19 cellular contexts compared by ENCODE assay signal in the genomic region with DNA sequence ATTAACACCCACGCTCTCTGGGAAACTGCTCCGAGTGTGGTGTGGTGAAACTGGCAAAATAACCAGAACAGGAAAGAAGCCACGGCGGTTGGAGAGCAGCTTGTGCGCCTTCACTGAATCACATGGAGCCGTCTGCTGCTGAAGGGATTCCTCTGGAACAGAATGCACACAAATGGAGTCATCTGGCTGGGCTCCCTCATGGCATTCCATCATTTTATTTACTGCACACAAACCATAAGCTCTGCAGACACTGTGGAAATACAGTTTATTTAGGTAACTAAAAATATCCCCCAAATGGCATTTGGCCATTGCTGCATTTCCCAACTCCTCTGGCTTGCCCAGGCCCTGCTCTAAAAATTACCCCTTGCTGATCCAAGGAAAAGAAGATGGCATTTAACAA.
DNase-seq lines count a peak whose midpoint lies in the region; ATAC-seq, FAIRE-seq and TF ChIP-seq lines count a peak whose summit lies in the region.
"Had no signal": no experiment of that assay in that cellular context is flagged by ENCODE, and none has a peak within 500 bp of the region (broad histone marks: within the 10 kb centered on the region; RNA-seq: fewer than 3 reads in every experiment).

No MANE protein-coding gene starts in this region.

- H3K9me3 Mint-ChIP-seq in astrocyte (ENCODE audit: unreplicated experiment), result no peaks in the 10 kb centered on the region
- H3K9me3 Mint-ChIP-seq: mesothelial cell of epicardium; T-helper 2 cell treated with Interferon-gamma antibody and Interleukin-4, amounts not matched to agents 5 μg/mL and 100 μg/mL, for 36 hours had no signal

- no peak overlapping the region for H3K27ac Mint-ChIP-seq in astrocyte (ENCODE audit: unreplicated experiment)
- H3K27ac Mint-ChIP-seq: immature natural killer cell; mesothelial cell of epicardium; T-helper 2 cell treated with Interferon-gamma antibody and Interleukin-4, amounts not matched to agents 5 μg/mL and 100 μg/mL, for 36 hours had no signal

- H2AFZ ChIP-seq in astrocyte (ENCODE audit: low read depth, low read length), result no peak overlapping the region
- H2AFZ ChIP-seq: parathyroid adenoma had no signal

- FAIRE-seq in astrocyte (lab: Jason Lieb, UNC), result peak; percentile 90
- FAIRE-seq: frontal cortex, GM12892 had no signal

- no peaks in the 10 kb centered on the region for H3K9me3 ChIP-seq in astrocyte (ENCODE audit: insufficient read depth, low read depth, low read length)
- no peaks in the 10 kb centered on the region for H3K9me3 ChIP-seq in gastroesophageal sphincter
- no peaks in the 10 kb centered on the region for H3K9me3 ChIP-seq in skeletal muscle satellite cell (replicated peaks; ENCODE audit: low read length)

- H3K27me3 ChIP-seq in astrocyte (ENCODE audit: insufficient read depth, low read length) (no peaks in the 10 kb centered on the region), gastroesophageal sphincter (no peaks in the 10 kb centered on the region), skeletal muscle satellite cell (ENCODE audit: control insufficient read depth, insufficient read depth, low read length) (no peaks in the 10 kb centered on the region)

- no peaks in the 10 kb centered on the region for H4K20me1 ChIP-seq in astrocyte (ENCODE audit: insufficient read depth, low read length)

- H3K27ac ChIP-seq in astrocyte (ENCODE audit: low read depth, low read length), result no peak overlapping the region
- H3K27ac ChIP-seq in gastroesophageal sphincter, result peak overlapping the region in 3 of 4 donors; percentile 23 to 53 (median 47)
- H3K27ac ChIP-seq: parathyroid adenoma had no signal

- H3K79me2 ChIP-seq in astrocyte (ENCODE audit: insufficient read depth, low read length), result no peaks in the 10 kb centered on the region
- H3K79me2 ChIP-seq: parathyroid adenoma had no signal

- H3K4me2 ChIP-seq in astrocyte (ENCODE audit: low read length) (no peak overlapping the region), skeletal muscle satellite cell (ENCODE audit: low read length) (peak overlapping the region; percentile 17)

- 40 to 69% methylated on average over 1 to 4 of the region's 6 CpGs for WGBS in gastroesophageal sphincter (ENCODE audit: low coverage in 1 of 2), 2 donors

- no peaks in the 10 kb centered on the region for H3K27me3 Mint-ChIP-seq in astrocyte (ENCODE audit: low read depth, unreplicated experiment)

- ATAC-seq in gastroesophageal sphincter (peak; percentile 77), GM21367 (IDR thresholded peaks at IDR 0.05; ENCODE audit: unreplicated experiment) (no peak), HG02571 (IDR thresholded peaks at IDR 0.05; ENCODE audit: unreplicated experiment) (no peak)

- H3K36me3 ChIP-seq in astrocyte (ENCODE audit: insufficient read depth, low read length) (no peaks in the 10 kb centered on the region), gastroesophageal sphincter (no peaks in the 10 kb centered on the region), skeletal muscle satellite cell (ENCODE audit: insufficient read depth, low read length) (no peaks in the 10 kb centered on the region)

- no peak for TF ChIP-seq CTCF in astrocyte (IDR thresholded peaks at IDR 0.05; ENCODE audit: insufficient read depth, low read depth, low read length)
- TF ChIP-seq CTCF in gastroesophageal sphincter (IDR thresholded peaks at IDR 0.05), result no peak

- H3K4me3 Mint-ChIP-seq in astrocyte (ENCODE audit: unreplicated experiment), result no peak overlapping the region
- H3K4me3 Mint-ChIP-seq: immature natural killer cell; mesothelial cell of epicardium; T-helper 2 cell treated with Interferon-gamma antibody and Interleukin-4, amounts not matched to agents 5 μg/mL and 100 μg/mL, for 36 hours had no signal

- no peak overlapping the region for H3K4me3 ChIP-seq in astrocyte (ENCODE audit: insufficient read depth, low read depth, low read length)
- H3K4me3 ChIP-seq in gastroesophageal sphincter, result no peak overlapping the region
- H3K4me3 ChIP-seq in skeletal muscle satellite cell (ENCODE audit: low read length), result no peak overlapping the region

- TF ChIP-seq EP300 in gastroesophageal sphincter (IDR thresholded peaks at IDR 0.05), result no peak

- no peaks in the 10 kb centered on the region for H3K36me3 Mint-ChIP-seq in astrocyte (ENCODE audit: low read depth, unreplicated experiment)
- H3K36me3 Mint-ChIP-seq: immature natural killer cell, mesothelial cell of epicardium had no signal

- DNase-seq in GM03348 (ENCODE audit: low spot score) (peak; percentile 64), astrocyte (ENCODE audit: low read depth) (peak; percentile 74), OCI-M1 (lab: John Stamatoyannopoulos, UW) (no peak), DMS79 treated with DMSO at 0.1 percent for 48 hours (lab: John Stamatoyannopoulos, UW) (no peak)
- DNase-seq: activated CD4-positive, alpha-beta T cell treated with anti-CD3 and anti-CD28 coated beads, Interleukin-2, amount 50 U/mL, for 1 hour; activated T-cell treated with anti-CD3 and anti-CD28 coated beads, Interleukin-2, amount 50 U/mL, for 48 hours; DND-41; immature natural killer cell; MV-4-11; stimulated activated CD4-positive, alpha-beta T cell treated with anti-CD3 and anti-CD28 coated beads, Interleukin-15, amount 100 ng/mL, for 24 hours had no signal

- H3K9ac ChIP-seq in astrocyte (ENCODE audit: low read length) (no peak overlapping the region), skeletal muscle satellite cell (ENCODE audit: low read depth, low read length) (no peak overlapping the region)
- H3K9ac ChIP-seq: parathyroid adenoma had no signal

- no peak for TF ChIP-seq POLR2A in gastroesophageal sphincter (IDR thresholded peaks at IDR 0.05)

- no peaks in the 10 kb centered on the region for H3K4me1 Mint-ChIP-seq in astrocyte (ENCODE audit: low read depth, unreplicated experiment)
- H3K4me1 Mint-ChIP-seq: immature natural killer cell had no signal

- H3K4me1 ChIP-seq in astrocyte (ENCODE audit: insufficient read depth, low read length) (no peaks in the 10 kb centered on the region), gastroesophageal sphincter (peaks cover 0 to 9% (median 0%) of the 10 kb centered on the region in 3 donors), skeletal muscle satellite cell (ENCODE audit: control insufficient read depth, insufficient read depth, low read length) (peaks cover 19% of the 10 kb centered on the region)
- H3K4me1 ChIP-seq: parathyroid adenoma had no signal

Comparison
In these comparisons a context has a peak if more than half of its experiments do, and no peak if none do; other contexts are left out.
1. DNase-seq: peak in GM03348 (single experiment) and astrocyte (single experiment); none in OCI-M1 (single experiment) and DMS79 treated with DMSO at 0.1 percent for 48 hours (single experiment).